In the genomic region with DNA sequence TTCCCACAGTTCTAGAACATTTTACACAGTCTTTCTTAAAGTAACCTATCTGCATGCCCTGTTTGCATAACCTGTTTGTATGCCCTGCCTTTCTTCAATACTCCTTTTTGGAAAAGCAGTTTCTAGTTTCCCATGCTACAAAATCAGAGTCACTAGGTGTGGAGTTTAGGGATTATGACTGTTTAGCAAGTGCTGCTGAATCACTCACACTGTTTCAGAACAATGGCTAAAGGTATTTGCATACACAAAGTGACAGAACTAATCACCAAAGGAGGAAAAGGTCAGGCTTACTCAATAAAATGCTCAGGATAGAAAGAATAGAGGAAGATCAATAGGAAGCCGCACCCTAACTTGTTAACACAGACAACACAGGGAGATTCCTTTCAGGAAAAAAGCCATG, we compare ENCODE assay signal across 1 cellular context.
TF ChIP-seq lines count a peak whose summit lies in the region.

No MANE protein-coding gene starts in this region.

TF ChIP-seq in GM23338, 12 proteins besides CTCF, POLR2A, EP300 and RAD21 (continued from another document):
- TF ChIP-seq, protein P1, sequence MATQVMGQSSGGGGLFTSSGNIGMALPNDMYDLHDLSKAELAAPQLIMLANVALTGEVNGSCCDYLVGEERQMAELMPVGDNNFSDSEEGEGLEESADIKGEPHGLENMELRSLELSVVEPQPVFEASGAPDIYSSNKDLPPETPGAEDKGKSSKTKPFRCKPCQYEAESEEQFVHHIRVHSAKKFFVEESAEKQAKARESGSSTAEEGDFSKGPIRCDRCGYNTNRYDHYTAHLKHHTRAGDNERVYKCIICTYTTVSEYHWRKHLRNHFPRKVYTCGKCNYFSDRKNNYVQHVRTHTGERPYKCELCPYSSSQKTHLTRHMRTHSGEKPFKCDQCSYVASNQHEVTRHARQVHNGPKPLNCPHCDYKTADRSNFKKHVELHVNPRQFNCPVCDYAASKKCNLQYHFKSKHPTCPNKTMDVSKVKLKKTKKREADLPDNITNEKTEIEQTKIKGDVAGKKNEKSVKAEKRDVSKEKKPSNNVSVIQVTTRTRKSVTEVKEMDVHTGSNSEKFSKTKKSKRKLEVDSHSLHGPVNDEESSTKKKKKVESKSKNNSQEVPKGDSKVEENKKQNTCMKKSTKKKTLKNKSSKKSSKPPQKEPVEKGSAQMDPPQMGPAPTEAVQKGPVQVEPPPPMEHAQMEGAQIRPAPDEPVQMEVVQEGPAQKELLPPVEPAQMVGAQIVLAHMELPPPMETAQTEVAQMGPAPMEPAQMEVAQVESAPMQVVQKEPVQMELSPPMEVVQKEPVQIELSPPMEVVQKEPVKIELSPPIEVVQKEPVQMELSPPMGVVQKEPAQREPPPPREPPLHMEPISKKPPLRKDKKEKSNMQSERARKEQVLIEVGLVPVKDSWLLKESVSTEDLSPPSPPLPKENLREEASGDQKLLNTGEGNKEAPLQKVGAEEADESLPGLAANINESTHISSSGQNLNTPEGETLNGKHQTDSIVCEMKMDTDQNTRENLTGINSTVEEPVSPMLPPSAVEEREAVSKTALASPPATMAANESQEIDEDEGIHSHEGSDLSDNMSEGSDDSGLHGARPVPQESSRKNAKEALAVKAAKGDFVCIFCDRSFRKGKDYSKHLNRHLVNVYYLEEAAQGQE (IDR thresholded peaks at IDR 0.05; ENCODE audit: unreplicated experiment), result no peak
- no peak for TF ChIP-seq ETS1 (IDR thresholded peaks at IDR 0.05)
- no peak for TF ChIP-seq EZH2phosphoT487 (IDR thresholded peaks at IDR 0.05; ENCODE audit: unreplicated experiment)
- TF ChIP-seq EZH2 (IDR thresholded peaks at IDR 0.05; ENCODE audit: low read depth, unreplicated experiment), result no peak
- no peak for TF ChIP-seq POLR2AphosphoS5 (IDR thresholded peaks at IDR 0.05; ENCODE audit: low read depth)
- TF ChIP-seq, protein P2, sequence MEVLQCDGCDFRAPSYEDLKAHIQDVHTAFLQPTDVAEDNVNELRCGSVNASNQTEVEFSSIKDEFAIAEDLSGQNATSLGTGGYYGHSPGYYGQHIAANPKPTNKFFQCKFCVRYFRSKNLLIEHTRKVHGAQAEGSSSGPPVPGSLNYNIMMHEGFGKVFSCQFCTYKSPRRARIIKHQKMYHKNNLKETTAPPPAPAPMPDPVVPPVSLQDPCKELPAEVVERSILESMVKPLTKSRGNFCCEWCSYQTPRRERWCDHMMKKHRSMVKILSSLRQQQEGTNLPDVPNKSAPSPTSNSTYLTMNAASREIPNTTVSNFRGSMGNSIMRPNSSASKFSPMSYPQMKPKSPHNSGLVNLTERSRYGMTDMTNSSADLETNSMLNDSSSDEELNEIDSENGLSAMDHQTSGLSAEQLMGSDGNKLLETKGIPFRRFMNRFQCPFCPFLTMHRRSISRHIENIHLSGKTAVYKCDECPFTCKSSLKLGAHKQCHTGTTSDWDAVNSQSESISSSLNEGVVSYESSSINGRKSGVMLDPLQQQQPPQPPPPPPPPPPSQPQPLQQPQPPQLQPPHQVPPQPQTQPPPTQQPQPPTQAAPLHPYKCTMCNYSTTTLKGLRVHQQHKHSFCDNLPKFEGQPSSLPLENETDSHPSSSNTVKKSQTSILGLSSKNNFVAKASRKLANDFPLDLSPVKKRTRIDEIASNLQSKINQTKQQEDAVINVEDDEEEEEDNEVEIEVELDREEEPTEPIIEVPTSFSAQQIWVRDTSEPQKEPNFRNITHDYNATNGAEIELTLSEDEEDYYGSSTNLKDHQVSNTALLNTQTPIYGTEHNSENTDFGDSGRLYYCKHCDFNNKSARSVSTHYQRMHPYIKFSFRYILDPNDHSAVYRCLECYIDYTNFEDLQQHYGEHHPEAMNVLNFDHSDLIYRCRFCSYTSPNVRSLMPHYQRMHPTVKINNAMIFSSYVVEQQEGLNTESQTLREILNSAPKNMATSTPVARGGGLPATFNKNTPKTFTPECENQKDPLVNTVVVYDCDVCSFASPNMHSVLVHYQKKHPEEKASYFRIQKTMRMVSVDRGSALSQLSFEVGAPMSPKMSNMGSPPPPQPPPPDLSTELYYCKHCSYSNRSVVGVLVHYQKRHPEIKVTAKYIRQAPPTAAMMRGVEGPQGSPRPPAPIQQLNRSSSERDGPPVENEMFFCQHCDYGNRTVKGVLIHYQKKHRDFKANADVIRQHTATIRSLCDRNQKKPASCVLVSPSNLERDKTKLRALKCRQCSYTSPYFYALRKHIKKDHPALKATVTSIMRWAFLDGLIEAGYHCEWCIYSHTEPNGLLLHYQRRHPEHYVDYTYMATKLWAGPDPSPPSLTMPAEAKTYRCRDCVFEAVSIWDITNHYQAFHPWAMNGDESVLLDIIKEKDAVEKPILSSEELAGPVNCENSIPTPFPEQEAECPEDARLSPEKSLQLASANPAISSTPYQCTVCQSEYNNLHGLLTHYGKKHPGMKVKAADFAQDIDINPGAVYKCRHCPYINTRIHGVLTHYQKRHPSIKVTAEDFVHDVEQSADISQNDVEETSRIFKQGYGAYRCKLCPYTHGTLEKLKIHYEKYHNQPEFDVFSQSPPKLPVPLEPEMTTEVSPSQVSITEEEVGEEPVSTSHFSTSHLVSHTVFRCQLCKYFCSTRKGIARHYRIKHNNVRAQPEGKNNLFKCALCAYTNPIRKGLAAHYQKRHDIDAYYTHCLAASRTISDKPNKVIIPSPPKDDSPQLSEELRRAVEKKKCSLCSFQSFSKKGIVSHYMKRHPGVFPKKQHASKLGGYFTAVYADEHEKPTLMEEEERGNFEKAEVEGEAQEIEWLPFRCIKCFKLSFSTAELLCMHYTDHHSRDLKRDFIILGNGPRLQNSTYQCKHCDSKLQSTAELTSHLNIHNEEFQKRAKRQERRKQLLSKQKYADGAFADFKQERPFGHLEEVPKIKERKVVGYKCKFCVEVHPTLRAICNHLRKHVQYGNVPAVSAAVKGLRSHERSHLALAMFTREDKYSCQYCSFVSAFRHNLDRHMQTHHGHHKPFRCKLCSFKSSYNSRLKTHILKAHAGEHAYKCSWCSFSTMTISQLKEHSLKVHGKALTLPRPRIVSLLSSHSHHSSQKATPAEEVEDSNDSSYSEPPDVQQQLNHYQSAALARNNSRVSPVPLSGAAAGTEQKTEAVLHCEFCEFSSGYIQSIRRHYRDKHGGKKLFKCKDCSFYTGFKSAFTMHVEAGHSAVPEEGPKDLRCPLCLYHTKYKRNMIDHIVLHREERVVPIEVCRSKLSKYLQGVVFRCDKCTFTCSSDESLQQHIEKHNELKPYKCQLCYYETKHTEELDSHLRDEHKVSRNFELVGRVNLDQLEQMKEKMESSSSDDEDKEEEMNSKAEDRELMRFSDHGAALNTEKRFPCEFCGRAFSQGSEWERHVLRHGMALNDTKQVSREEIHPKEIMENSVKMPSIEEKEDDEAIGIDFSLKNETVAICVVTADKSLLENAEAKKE (CRISPR knock-in tag; IDR thresholded peaks at IDR 0.05), result no peak
TF ChIP-seq in GM23338: peak in this region for 0.
